In the genomic region with DNA sequence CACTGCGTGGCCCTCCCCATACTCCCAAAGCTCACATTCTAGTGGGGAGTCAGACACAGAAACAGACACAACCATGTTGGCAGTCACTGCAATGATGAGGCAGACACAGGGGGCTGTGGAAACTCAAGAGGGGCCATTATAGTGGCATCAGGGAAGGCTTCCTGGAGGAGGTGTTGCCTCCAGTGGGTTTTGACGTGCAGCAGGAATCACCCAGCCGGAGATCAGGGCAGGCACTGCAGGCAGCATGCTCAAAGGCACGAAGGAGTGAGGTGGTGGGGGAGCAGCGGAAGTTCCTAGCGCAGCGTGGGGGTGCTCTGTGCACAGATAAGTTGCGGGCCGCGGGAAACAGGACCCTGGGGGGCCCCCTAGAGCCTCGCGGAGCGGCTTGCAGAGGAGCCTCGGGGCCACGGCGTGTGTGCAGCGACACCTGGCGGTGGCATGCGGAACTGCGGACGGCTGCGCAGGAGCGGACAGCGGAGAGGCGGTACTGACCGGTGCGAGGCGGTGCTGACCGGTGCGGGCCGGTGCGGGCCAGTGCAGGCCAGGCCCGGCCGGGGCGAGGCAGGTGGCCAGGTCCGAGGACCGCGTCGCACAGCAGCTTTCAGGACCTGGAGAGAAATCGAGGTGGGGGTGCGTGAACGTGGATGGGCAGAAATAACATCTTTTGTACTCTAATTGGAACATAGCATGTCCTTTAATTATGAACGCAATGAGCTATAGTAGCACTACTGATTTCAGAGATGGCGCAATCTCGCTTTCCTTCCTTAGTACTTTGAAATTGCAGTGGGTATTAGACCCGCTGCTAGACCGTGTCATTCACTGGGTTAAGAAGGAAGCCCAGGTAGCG, we compare ENCODE assay signal across 7 cellular contexts.
DNase-seq lines count a peak whose midpoint lies in the region; ATAC-seq and TF ChIP-seq lines count a peak whose summit lies in the region.

No MANE protein-coding gene starts in this region.

- peak; percentile 59 for ATAC-seq in HG02981 (IDR thresholded peaks at IDR 0.05; ENCODE audit: unreplicated experiment)
- peak; percentile 65 to 73 for ATAC-seq in activated T-cell treated with anti-CD3 and anti-CD28 coated beads, Interleukin-2, amount 50 U/mL, for 72 hours (replicated peaks in 1 of 2)
- peak; percentile 67 for ATAC-seq in stimulated activated naive CD8-positive, alpha-beta T cell treated with anti-CD3 and anti-CD28 coated beads, Interleukin-15, Interleukin-2, amounts not matched to agents 100 U/mL and 50 U/mL, for 24 hours

- no peaks in the 10 kb centered on the region for H3K36me3 Mint-ChIP-seq in activated T-cell treated with anti-CD3 and anti-CD28 coated beads, Interleukin-2, amount 50 U/mL, for 72 hours (ENCODE audit: insufficient read depth in 2 of 2)

- H4K20me1 ChIP-seq in fibroblast of lung (ENCODE audit: control insufficient read depth, extremely low read depth, insufficient read depth, low read length) (no peaks in the 10 kb centered on the region), neural cell (ENCODE audit: insufficient read depth) (no peaks in the 10 kb centered on the region)

- no peaks in the 10 kb centered on the region for H3F3A ChIP-seq in neural cell (ENCODE audit: insufficient read depth, low read length, poor library complexity, severe bottlenecking)

- H2AFZ ChIP-seq in fibroblast of lung (ENCODE audit: low read length) (no peak overlapping the region), neural cell (ENCODE audit: low read depth, low read length) (no peak overlapping the region)

- H3K9me3 Mint-ChIP-seq in activated T-cell treated with anti-CD3 and anti-CD28 coated beads, Interleukin-2, amount 50 U/mL, for 72 hours, result no peaks in the 10 kb centered on the region

- peak overlapping the region; percentile 1 to 52 for H3K4me3 Mint-ChIP-seq in activated T-cell treated with anti-CD3 and anti-CD28 coated beads, Interleukin-2, amount 50 U/mL, for 72 hours

- no peaks in the 10 kb centered on the region for H3K4me1 ChIP-seq in fibroblast of lung (ENCODE audit: control insufficient read depth, extremely low read depth, insufficient read depth, low read length)

- H3K36me3 ChIP-seq in fibroblast of lung (ENCODE audit: control insufficient read depth, insufficient read depth, low read length) (no peaks in the 10 kb centered on the region), neural cell (ENCODE audit: insufficient read depth, low read length) (no peaks in the 10 kb centered on the region)

- no peak overlapping the region for H3K27ac Mint-ChIP-seq in activated T-cell treated with anti-CD3 and anti-CD28 coated beads, Interleukin-2, amount 50 U/mL, for 72 hours

- H3K9ac ChIP-seq in fibroblast of lung (ENCODE audit: insufficient read depth, low read length) (no peak overlapping the region), neural cell (ENCODE audit: low read length) (no peak overlapping the region)

- TF ChIP-seq EP300 in neural cell (conservative IDR thresholded peaks at IDR 0.05; ENCODE audit: poor library complexity, severe bottlenecking), result no peak

- peak; percentile 81 to 87 for DNase-seq in activated T-cell treated with anti-CD3 and anti-CD28 coated beads, Interleukin-2, amount 50 U/mL, for 72 hours
- DNase-seq in fibroblast of lung (ENCODE audit: low read depth in 2 of 2), result peak; percentile 52 to 60
- peak; percentile 88 for DNase-seq in stimulated activated naive CD8-positive, alpha-beta T cell treated with anti-CD3 and anti-CD28 coated beads, Interleukin-15, Interleukin-2, amounts not matched to agents 100 U/mL and 50 U/mL, for 24 hours

- H3K4me3 ChIP-seq in GM12875 (ENCODE audit: low read depth, low read length) (no peak overlapping the region), fibroblast of lung (replicated peaks in 1 of 4; ENCODE audit: control extremely low read depth in 1 of 4, insufficient read depth in 1 of 4, low read depth in 3 of 4, low read length in 4 of 4) (no peak overlapping the region), neural cell (ENCODE audit: low read length) (no peak overlapping the region)

- peaks cover 24% of the 10 kb centered on the region for H3K27me3 Mint-ChIP-seq in activated T-cell treated with anti-CD3 and anti-CD28 coated beads, Interleukin-2, amount 50 U/mL, for 72 hours (ENCODE audit: low read depth)

- H3K4me1 Mint-ChIP-seq in activated T-cell treated with anti-CD3 and anti-CD28 coated beads, Interleukin-2, amount 50 U/mL, for 72 hours (ENCODE audit: low read depth), result peaks cover 25% of the 10 kb centered on the region

- H3K27ac ChIP-seq in fibroblast of lung (ENCODE audit: insufficient read depth, low read length), result no peak overlapping the region
- H3K27ac ChIP-seq in neural cell (ENCODE audit: low read length), result no peak overlapping the region

- no peaks in the 10 kb centered on the region for H3K27me3 ChIP-seq in fibroblast of lung (ENCODE audit: control insufficient read depth, insufficient read depth, low read length)
- no peaks in the 10 kb centered on the region for H3K27me3 ChIP-seq in neural cell (ENCODE audit: insufficient read depth, low read depth, low read length)

- H3K9me2 ChIP-seq in neural cell (ENCODE audit: insufficient read depth, low read length), result no peaks in the 10 kb centered on the region

- no peaks in the 10 kb centered on the region for H3K9me3 ChIP-seq in fibroblast of lung (ENCODE audit: control insufficient read depth, insufficient read depth, low read depth, low read length)
- H3K9me3 ChIP-seq in neural cell (ENCODE audit: low read length), result no peaks in the 10 kb centered on the region

- H3K4me2 ChIP-seq in fibroblast of lung (ENCODE audit: extremely low read depth, insufficient read depth, low read length) (peak overlapping the region; percentile 19), neural cell (ENCODE audit: low read length) (no peak overlapping the region)

- peak; percentile 65 for TF ChIP-seq RAD21 in neural cell (conservative IDR thresholded peaks at IDR 0.05)

- H3K79me2 ChIP-seq in fibroblast of lung (ENCODE audit: control insufficient read depth, insufficient read depth, low read length) (no peaks in the 10 kb centered on the region), neural cell (replicated peaks; ENCODE audit: insufficient read depth, low read length) (no peaks in the 10 kb centered on the region)

- TF ChIP-seq CTCF in GM12875 (IDR thresholded peaks at IDR 0.05; ENCODE audit: borderline replicate concordance, insufficient read depth, low read depth, low read length) (peak; percentile 100), fibroblast of lung (conservative IDR thresholded peaks at IDR 0.05 in 1 of 2, IDR thresholded peaks at IDR 0.05 in 1 of 2; ENCODE audit: low read depth in 1 of 2, low read length in 2 of 2) (peak; percentile 92 to 95), neural cell (IDR thresholded peaks at IDR 0.05; ENCODE audit: poor library complexity, severe bottlenecking) (peak; percentile 91)

TF ChIP-seq in PFSK-1, 5 proteins besides CTCF, POLR2A, EP300 and RAD21 (continues in another document):
- TF ChIP-seq, protein P1, sequence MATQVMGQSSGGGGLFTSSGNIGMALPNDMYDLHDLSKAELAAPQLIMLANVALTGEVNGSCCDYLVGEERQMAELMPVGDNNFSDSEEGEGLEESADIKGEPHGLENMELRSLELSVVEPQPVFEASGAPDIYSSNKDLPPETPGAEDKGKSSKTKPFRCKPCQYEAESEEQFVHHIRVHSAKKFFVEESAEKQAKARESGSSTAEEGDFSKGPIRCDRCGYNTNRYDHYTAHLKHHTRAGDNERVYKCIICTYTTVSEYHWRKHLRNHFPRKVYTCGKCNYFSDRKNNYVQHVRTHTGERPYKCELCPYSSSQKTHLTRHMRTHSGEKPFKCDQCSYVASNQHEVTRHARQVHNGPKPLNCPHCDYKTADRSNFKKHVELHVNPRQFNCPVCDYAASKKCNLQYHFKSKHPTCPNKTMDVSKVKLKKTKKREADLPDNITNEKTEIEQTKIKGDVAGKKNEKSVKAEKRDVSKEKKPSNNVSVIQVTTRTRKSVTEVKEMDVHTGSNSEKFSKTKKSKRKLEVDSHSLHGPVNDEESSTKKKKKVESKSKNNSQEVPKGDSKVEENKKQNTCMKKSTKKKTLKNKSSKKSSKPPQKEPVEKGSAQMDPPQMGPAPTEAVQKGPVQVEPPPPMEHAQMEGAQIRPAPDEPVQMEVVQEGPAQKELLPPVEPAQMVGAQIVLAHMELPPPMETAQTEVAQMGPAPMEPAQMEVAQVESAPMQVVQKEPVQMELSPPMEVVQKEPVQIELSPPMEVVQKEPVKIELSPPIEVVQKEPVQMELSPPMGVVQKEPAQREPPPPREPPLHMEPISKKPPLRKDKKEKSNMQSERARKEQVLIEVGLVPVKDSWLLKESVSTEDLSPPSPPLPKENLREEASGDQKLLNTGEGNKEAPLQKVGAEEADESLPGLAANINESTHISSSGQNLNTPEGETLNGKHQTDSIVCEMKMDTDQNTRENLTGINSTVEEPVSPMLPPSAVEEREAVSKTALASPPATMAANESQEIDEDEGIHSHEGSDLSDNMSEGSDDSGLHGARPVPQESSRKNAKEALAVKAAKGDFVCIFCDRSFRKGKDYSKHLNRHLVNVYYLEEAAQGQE (IDR thresholded peaks at IDR 0.05; ENCODE audit: insufficient read depth in 1 of 2, low read depth in 2 of 2, low read length in 2 of 2), result peak; percentile 46 to 64; a peak in 2 of 4 replicates

TF ChIP-seq in neural cell, 6 proteins besides CTCF, POLR2A, EP300 and RAD21:
- TF ChIP-seq SMC3 (conservative IDR thresholded peaks at IDR 0.05; ENCODE audit: poor library complexity) (peak; percentile 73), POLR2AphosphoS5 (IDR thresholded peaks at IDR 0.05) (peak; percentile 41), EZH2 (IDR thresholded peaks at IDR 0.05; ENCODE audit: borderline replicate concordance, insufficient read depth, low read length, poor library complexity, severe bottlenecking) (no peak)
TF ChIP-seq in neural cell: peak in this region for 2.
